8 cellular contexts compared by ENCODE assay signal in the genomic region with DNA sequence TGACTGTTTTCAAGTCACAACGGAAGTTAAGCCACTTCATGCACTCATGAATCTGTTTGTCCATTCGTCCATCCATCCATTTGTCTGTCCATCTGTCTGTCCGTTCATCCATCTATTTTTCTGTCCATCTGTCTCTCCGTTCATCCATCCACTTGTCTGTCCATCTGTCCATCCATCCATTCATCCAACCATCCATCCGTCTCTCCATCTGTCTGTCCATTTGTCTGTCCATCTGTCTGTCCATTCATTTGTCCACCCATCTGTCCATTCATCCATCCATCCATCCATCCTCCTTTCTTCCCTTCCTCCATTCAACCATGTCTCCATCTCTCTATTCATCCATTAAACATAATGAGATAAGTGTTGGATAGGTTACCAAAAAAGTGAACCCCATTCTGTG.
"Had no signal": no experiment of that assay in that cellular context is flagged by ENCODE, and none has a peak within 500 bp of the region (broad histone marks: within the 10 kb centered on the region; RNA-seq: fewer than 3 reads in every experiment).

No MANE protein-coding gene starts in this region.

- H3K4me2 ChIP-seq: GM23338, KMS-11 had no signal

- FAIRE-seq: HepG2 had no signal

- H3K27ac Mint-ChIP-seq: GM23338, IgD-negative memory B cell had no signal

- H3K4me3 Mint-ChIP-seq: GM23338, IgD-negative memory B cell had no signal

- DNase-seq: H7, KBM-7 had no signal

- H3K9me3 ChIP-seq: HAP-1 had no signal

- H3K27ac ChIP-seq: KMS-11 had no signal

- H3K9ac ChIP-seq: KMS-11 had no signal

- H3K4me1 Mint-ChIP-seq: GM23338, IgD-negative memory B cell had no signal

- ATAC-seq: GM23338, HCT116, HepG2 had no signal

- H3K4me3 ChIP-seq: GM23338, HAP-1 had no signal

- H3K4me1 ChIP-seq: HAP-1 had no signal

- H2AFZ ChIP-seq: GM23338 had no signal

- H3K27me3 Mint-ChIP-seq: IgD-negative memory B cell had no signal

- H3K36me3 ChIP-seq: HAP-1 had no signal
